ENCODE assay signal across 28 cellular contexts in the genomic region with DNA sequence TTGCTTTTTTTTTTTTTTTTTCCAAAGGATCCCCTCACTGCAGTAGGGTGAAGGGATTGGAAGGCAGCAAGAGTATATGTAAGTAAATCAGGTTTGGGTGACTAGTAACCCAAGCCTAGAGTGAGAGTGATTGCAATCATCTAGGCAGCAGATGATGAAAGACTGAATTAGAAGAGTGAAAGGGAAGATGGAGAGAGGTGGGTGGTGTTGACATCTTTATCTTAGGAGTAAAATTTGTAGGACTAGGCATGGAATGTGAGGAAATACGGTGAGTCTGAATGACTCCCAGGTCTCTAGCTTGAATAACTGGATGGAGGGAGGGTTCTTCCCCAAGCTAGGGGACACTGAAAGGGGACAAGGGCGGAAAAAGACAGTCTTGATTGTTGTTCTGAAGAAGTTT.
"Had no signal": no experiment of that assay in that cellular context is flagged by ENCODE, and none has a peak within 500 bp of the region (broad histone marks: within the 10 kb centered on the region; RNA-seq: fewer than 3 reads in every experiment).

No MANE protein-coding gene starts in this region.

- H3K4me3 Mint-ChIP-seq: endodermal cell; memory B cell; natural killer cell treated with Interleukin-12 subunit alpha and Interleukin-12 subunit beta and Interleukin-15 and Interleukin-18, amount 100 ng/mL, for 72 hours; neural crest cell; type B pancreatic cell had no signal

- H3K4me1 ChIP-seq: foreskin keratinocyte, gastroesophageal sphincter, pancreas, right lobe of liver, stomach, thyroid gland had no signal

- H3K9me3 ChIP-seq: gastroesophageal sphincter, heart left ventricle, neutrophil, pancreas, right lobe of liver, stomach, thyroid gland had no signal

- ATAC-seq: esophagus mucosa; foreskin keratinocyte; gastroesophageal sphincter; heart left ventricle; left lobe of liver; natural killer cell treated with Interleukin-12 subunit alpha and Interleukin-12 subunit beta and Interleukin-15 and Interleukin-18, amount 100 ng/mL, for 72 hours; pancreas; right lobe of liver had no signal

- H3K36me3 Mint-ChIP-seq: memory B cell; natural killer cell treated with Interleukin-12 subunit alpha and Interleukin-12 subunit beta and Interleukin-15 and Interleukin-18, amount 100 ng/mL, for 72 hours; type B pancreatic cell had no signal

- H3K4me3 ChIP-seq: dorsolateral prefrontal cortex, gastroesophageal sphincter, heart left ventricle, hepatocyte, lung, pancreas, right lobe of liver, smooth muscle cell, stomach, thyroid gland had no signal

- H2AFZ ChIP-seq: hepatocyte had no signal

- FAIRE-seq: colon, kidney, pancreas had no signal

- H3K27me3 ChIP-seq: dorsolateral prefrontal cortex, foreskin keratinocyte, gastroesophageal sphincter, heart left ventricle, hepatocyte, neutrophil, pancreas, right lobe of liver, stomach, thyroid gland had no signal

- H3K4me1 Mint-ChIP-seq: neural crest cell had no signal

- H3K4me2 ChIP-seq: hepatocyte, smooth muscle cell had no signal

- H3K27ac ChIP-seq: dorsolateral prefrontal cortex, epithelial cell of prostate, foreskin keratinocyte, gastroesophageal sphincter, heart left ventricle, hepatocyte, neutrophil, pancreas, right lobe of liver, stomach, thyroid gland had no signal

- H3K9me3 Mint-ChIP-seq: endodermal cell, memory B cell had no signal

- DNase-seq: dorsolateral prefrontal cortex; effector CD4-positive, alpha-beta T cell; endodermal cell; foreskin keratinocyte; heart left ventricle; kidney; pancreas; right lobe of liver; stimulated activated CD4-positive, alpha-beta T cell treated with anti-CD3 and anti-CD28 coated beads, Interleukin-12 subunit alpha, Interleukin-12 subunit beta, amount 100 ng/mL, for 4 hours; stimulated activated CD4-positive, alpha-beta T cell treated with anti-CD3 and anti-CD28 coated beads, Interleukin-1b, Interleukin-23, amount 100 ng/mL, for 48 hours; stimulated activated CD4-positive, alpha-beta T cell treated with anti-CD3 and anti-CD28 coated beads, Interleukin-4, amount 100 ng/mL, for 1 hour; stimulated activated CD8-positive, alpha-beta memory T cell treated with anti-CD3 and anti-CD28 coated beads, Interleukin-4, amount 100 ng/mL, for 48 hours; stimulated activated naive CD4-positive, alpha-beta T cell treated with Interleukin-2 at 50 U/mL for 16 hours; stomach; thyroid gland had no signal

- H3K36me3 ChIP-seq: gastroesophageal sphincter, heart left ventricle, neutrophil, pancreas, right lobe of liver, stomach, thyroid gland had no signal

- H3K79me2 ChIP-seq: hepatocyte had no signal

- H3K27ac Mint-ChIP-seq: endodermal cell; memory B cell; natural killer cell treated with Interleukin-12 subunit alpha and Interleukin-12 subunit beta and Interleukin-15 and Interleukin-18, amount 100 ng/mL, for 72 hours; type B pancreatic cell had no signal
